Comparison of ENCODE assay signal across 1 cellular context in genomic region chr1:161440312-161440894, GRCh38.
TF ChIP-seq lines count a peak whose summit lies in the region.

No MANE protein-coding gene starts in this region.

TF ChIP-seq in HepG2, 621 proteins besides CTCF, POLR2A, EP300 and RAD21 (continued from another document and continues in another):
- TF ChIP-seq ASH2L (IDR thresholded peaks at IDR 0.05; ENCODE audit: insufficient read length, low read depth, low read length) = peak; percentile 44
- TF ChIP-seq ERF (CRISPR knock-in tag; IDR thresholded peaks at IDR 0.05) = no peak
- TF ChIP-seq ZBTB7A (CRISPR knock-in tag; IDR thresholded peaks at IDR 0.05) = 0 out of 2 replicates have a peak, but pooled peaks have one; percentile 49
- peak; percentile 37; the same call in 1 of the 2 replicates for TF ChIP-seq BORCS8-MEF2B (CRISPR knock-in tag; IDR thresholded peaks at IDR 0.05)
- no peak for TF ChIP-seq ZXDC (CRISPR knock-in tag; IDR thresholded peaks at IDR 0.05)
- TF ChIP-seq SUZ12 (IDR thresholded peaks at IDR 0.05; ENCODE audit: low read depth, low read length) = no peak
- TF ChIP-seq CREB3 (CRISPR knock-in tag; IDR thresholded peaks at IDR 0.05) = no peak
- no peak for TF ChIP-seq ZNF263 (CRISPR knock-in tag; IDR thresholded peaks at IDR 0.05)
- no peak for TF ChIP-seq PREB (CRISPR knock-in tag; IDR thresholded peaks at IDR 0.05)
- TF ChIP-seq PATZ1 (CRISPR knock-in tag; IDR thresholded peaks at IDR 0.05) = peak; percentile 72
- peak; percentile 87 for TF ChIP-seq UBTF (CRISPR knock-in tag; IDR thresholded peaks at IDR 0.05)
- 0 out of 2 replicates have a peak, but pooled peaks have one; percentile 40 for TF ChIP-seq MYPOP (CRISPR knock-in tag; IDR thresholded peaks at IDR 0.05)
- 0 out of 2 replicates have a peak, but pooled peaks have one; percentile 14 for TF ChIP-seq ZBTB7B (CRISPR knock-in tag; IDR thresholded peaks at IDR 0.05)
- peak; percentile 84 for TF ChIP-seq ZNF24 (IDR thresholded peaks at IDR 0.05)
- TF ChIP-seq SP140L (CRISPR knock-in tag; IDR thresholded peaks at IDR 0.05; ENCODE audit: borderline replicate concordance) = no peak
- TF ChIP-seq ZMYM3 (CRISPR knock-in tag; IDR thresholded peaks at IDR 0.05) = no peak
- no peak for TF ChIP-seq GRHL1 (CRISPR knock-in tag; conservative IDR thresholded peaks at IDR 0.05)
- TF ChIP-seq SRSF1 (optimal IDR thresholded peaks at IDR 0.05; ENCODE audit: low read depth, low read length) = peak; percentile 29
- no peak for TF ChIP-seq ZBTB21 (CRISPR knock-in tag; IDR thresholded peaks at IDR 0.05)
- peak; percentile 56; the same call in 1 of the 2 replicates for TF ChIP-seq SALL2 (CRISPR knock-in tag; IDR thresholded peaks at IDR 0.05)
- TF ChIP-seq SNAI1 (CRISPR knock-in tag; IDR thresholded peaks at IDR 0.05; ENCODE audit: borderline replicate concordance) = peak; percentile 44; the same call in 1 of the 2 replicates
- TF ChIP-seq ZFX (CRISPR knock-in tag; IDR thresholded peaks at IDR 0.05; ENCODE audit: low read depth) = peak; percentile 84
- TF ChIP-seq PHF20 (CRISPR knock-in tag; IDR thresholded peaks at IDR 0.05) = 0 out of 2 replicates have a peak, but pooled peaks have one; percentile 36
- no peak for TF ChIP-seq ZNF639 (CRISPR knock-in tag; conservative IDR thresholded peaks at IDR 0.05)
- TF ChIP-seq SMARCC2 (IDR thresholded peaks at IDR 0.05) = no peak
- TF ChIP-seq NFAT5 (CRISPR knock-in tag; IDR thresholded peaks at IDR 0.05) = no peak
- TF ChIP-seq XRCC5 (optimal IDR thresholded peaks at IDR 0.05; ENCODE audit: low read length) = peak; percentile 56
- TF ChIP-seq POGZ (CRISPR knock-in tag; IDR thresholded peaks at IDR 0.05) = peak; percentile 50; the same call in 1 of the 2 replicates
- TF ChIP-seq KDM5B (CRISPR knock-in tag; IDR thresholded peaks at IDR 0.05; ENCODE audit: borderline replicate concordance) = peak; percentile 62; the same call in 1 of the 2 replicates
- no peak for TF ChIP-seq ZNF549 (CRISPR knock-in tag; IDR thresholded peaks at IDR 0.05)
- no peak for TF ChIP-seq REXO4 (CRISPR knock-in tag; IDR thresholded peaks at IDR 0.05; ENCODE audit: borderline replicate concordance)
- no peak for TF ChIP-seq ATF7 (IDR thresholded peaks at IDR 0.05)
- TF ChIP-seq ATF7 (CRISPR knock-in tag; IDR thresholded peaks at IDR 0.05) = 0 out of 2 replicates have a peak, but pooled peaks have one; percentile 44
- peak; percentile 22; the same call in 1 of the 2 replicates for TF ChIP-seq ZMYM2 (CRISPR knock-in tag; IDR thresholded peaks at IDR 0.05)
- no peak for TF ChIP-seq ZNF543 (CRISPR knock-in tag; IDR thresholded peaks at IDR 0.05)
- TF ChIP-seq ARNT2 (CRISPR knock-in tag; IDR thresholded peaks at IDR 0.05; ENCODE audit: low read depth) = peak; percentile 44; the same call in 1 of the 2 replicates
- 0 out of 2 replicates have a peak, but pooled peaks have one; percentile 18 for TF ChIP-seq SAP130 (CRISPR knock-in tag; IDR thresholded peaks at IDR 0.05; ENCODE audit: low read depth)
